ENCODE assay signal across 10 cellular contexts in genomic region chr4:158172196-158172557, GRCh38. TPM values are rescaled to one million over a fixed set of nuclear protein-coding genes. Genes with fewer than 3 reads are reported as not detected.
DNase-seq lines count a peak whose midpoint lies in the region; ATAC-seq and TF ChIP-seq lines count a peak whose summit lies in the region.
"Had no signal": no experiment of that assay in that cellular context is flagged by ENCODE, and none has a peak within 500 bp of the region (broad histone marks: within the 10 kb centered on the region; RNA-seq: fewer than 3 reads in every experiment).

No MANE protein-coding gene starts in this region.

- H3K9me3 ChIP-seq in heart left ventricle (no peaks in the 10 kb centered on the region), muscle layer of colon (ENCODE audit: low read length) (no peaks in the 10 kb centered on the region), aorta (ENCODE audit: control insufficient read depth, low read length) (no peaks in the 10 kb centered on the region)

- intact Hi-C loops in heart left ventricle (cut with DNase I): loop anchor here in 8 of 10 donors (1.0 to 5.0 kb wide), 11 partner anchors 35 to 500 kb away; partner anchors contain the start of genes C4orf46 (in 1 of the 8), ETFDH (in 1 of the 8) and TMEM144 (in 1 of the 8)
- intact Hi-C loops in left cardiac atrium (cut with DNase I): loop anchor here in 1 of 2 donors (5.0 kb wide), 1 partner anchor 180 kb away; no protein-coding TSS in a partner anchor
- intact Hi-C loops in aorta (cut with DNase I): loop anchor here (5.0 to 10.0 kb wide), 6 partner anchors 35 to 947 kb away; partner anchors contain the start of genes GRIA2 (in 1 of the 2) and TMEM144 (in 1 of the 2)

- TF ChIP-seq POLR2A in heart left ventricle (IDR thresholded peaks at IDR 0.05): no peak

- H3K27ac ChIP-seq in heart left ventricle (peak overlapping the region; percentile 82 to 93 (median 88)), caudate nucleus (ENCODE audit: low read depth, low read length) (peak overlapping the region; percentile 77), muscle layer of colon (ENCODE audit: low read depth, low read length) (peak overlapping the region; percentile 66), aorta (ENCODE audit: low read depth in 1 of 2, low read length in 2 of 2) (peak overlapping the region; percentile 57 to 92)

- TF ChIP-seq CTCF in heart left ventricle (IDR thresholded peaks at IDR 0.05): no peak

- H3K4me1 ChIP-seq in heart left ventricle (peaks cover 0 to 65% (median 41%) of the 10 kb centered on the region in 12 donors), muscle layer of colon (ENCODE audit: insufficient read depth, low read length) (peaks cover 37% of the 10 kb centered on the region), aorta (ENCODE audit: control insufficient read depth in 1 of 2, insufficient read depth in 2 of 2, low read length in 2 of 2) (peaks cover 7 to 10% of the 10 kb centered on the region in 2 donors)

- peak overlapping the region; percentile 67 for H3K9ac ChIP-seq in muscle layer of colon (ENCODE audit: low read length)

- peak overlapping the region; percentile 30 to 73 (median 67) for H3K4me3 ChIP-seq in heart left ventricle
- peak overlapping the region in 1 of 2 donors; percentile 67 for H3K4me3 ChIP-seq in muscle layer of colon (ENCODE audit: low read depth in 1 of 2, low read length in 2 of 2)
- peak overlapping the region; percentile 89 to 97 for H3K4me3 ChIP-seq in aorta (ENCODE audit: low read length in 2 of 2)

- no peak for ATAC-seq in heart left ventricle
- ATAC-seq in left cardiac atrium: no peak
- ATAC-seq in aorta (ENCODE audit: low FRiP score): no peak
- ATAC-seq in GM18868 (IDR thresholded peaks at IDR 0.05; ENCODE audit: unreplicated experiment): no peak

- whole genome bisulfite sequencing in heart left ventricle, 4 donors: 0 to 3% (median 2%) methylated on average over 2 of the region's 2 CpGs
- WGBS in aorta, 2 donors: 0 to 1% methylated on average over 2 of the region's 2 CpGs

- DNase-seq in heart left ventricle (no peak), left cardiac atrium (no peak), caudate nucleus (lab: John Stamatoyannopoulos, UW) (no peak), aorta (no peak), NCI-H2227 treated with DMSO at 0.1 percent for 48 hours (lab: John Stamatoyannopoulos, UW) (no peak), NCI-H2107 (lab: John Stamatoyannopoulos, UW) (no peak)
- DNase-seq: activated naive CD4-positive, alpha-beta T cell treated with anti-CD3 and anti-CD28 coated beads, Interleukin-2, amount 50 U/mL, for 16 hours; SIG-M5 had no signal

- H3K27me3 ChIP-seq in heart left ventricle: no peaks in the 10 kb centered on the region
- no peaks in the 10 kb centered on the region for H3K27me3 ChIP-seq in muscle layer of colon (ENCODE audit: control insufficient read depth in 1 of 2, insufficient read depth in 2 of 2, low read length in 2 of 2)
- H3K27me3 ChIP-seq in aorta (ENCODE audit: control insufficient read depth in 1 of 2, insufficient read depth in 2 of 2, low read length in 1 of 2): no peaks in the 10 kb centered on the region

- H3K36me3 ChIP-seq in heart left ventricle: peaks cover 0 to 3% (median 0%) of the 10 kb centered on the region in 9 donors
- H3K36me3 ChIP-seq in muscle layer of colon (ENCODE audit: insufficient read depth, low read length): no peaks in the 10 kb centered on the region
- H3K36me3 ChIP-seq in aorta (ENCODE audit: control insufficient read depth in 1 of 2, insufficient read depth in 2 of 2, low read length in 1 of 2): no peaks in the 10 kb centered on the region

RNA-seq across cellular contexts. Expression of gene GASK1B, which starts 0.6 kb away (rescaled TPM):
- 100 to 1,000 TPM in 2 of 9 donors, 10 to 100 TPM in 7; 34.5 to 108 (median 73.9) TPM for total RNA-seq in heart left ventricle
- polyA plus RNA-seq in heart left ventricle: 10 to 100 TPM; 10.0 to 38.5 TPM
- total RNA-seq in left cardiac atrium: 10 to 100 TPM; 61.5 to 71.2 TPM
- total RNA-seq in aorta: 100 to 1,000 TPM; 116 to 173 TPM
- polyA plus RNA-seq in aorta: 10 to 100 TPM; 28.5 to 62.5 TPM

RNA-seq across cellular contexts. Expression of gene TMEM144, which starts 38.1 kb away (rescaled TPM):
- total RNA-seq in heart left ventricle (10 to 100 TPM in 6 of 9 donors, 1 to 10 TPM in 3; 6.8 to 17.7 (median 12.5) TPM), left cardiac atrium (10 to 100 TPM in 1 of 2 donors, 1 to 10 TPM in 1; 9.3 to 11.1 TPM), aorta (10 to 100 TPM; 14.1 to 18.9 TPM)
- polyA plus RNA-seq in heart left ventricle (1 to 10 TPM; 2.3 to 8.0 TPM), aorta (10 to 100 TPM in 1 of 2 donors, 1 to 10 TPM in 1; 5.2 to 10.4 TPM)
